1 cellular context compared by ENCODE assay signal in genomic region chr3:42601898-42602581, GRCh38.
TF ChIP-seq lines count a peak whose summit lies in the region.

No MANE protein-coding gene starts in this region.

TF ChIP-seq in WTC11, 78 proteins besides CTCF, POLR2A, EP300 and RAD21 (continued from another document):
- no peak for TF ChIP-seq AFF4 (CRISPR knock-in tag; IDR thresholded peaks at IDR 0.05; ENCODE audit: borderline replicate concordance)
- no peak for TF ChIP-seq ZNF423 (CRISPR knock-in tag; IDR thresholded peaks at IDR 0.05)
- TF ChIP-seq IRF2 (CRISPR knock-in tag; IDR thresholded peaks at IDR 0.05; ENCODE audit: borderline replicate concordance, low read depth) = no peak
- no peak for TF ChIP-seq TEAD1 (CRISPR knock-in tag; IDR thresholded peaks at IDR 0.05)
- no peak for TF ChIP-seq SMAD4 (CRISPR knock-in tag; IDR thresholded peaks at IDR 0.05)
- no peak for TF ChIP-seq IRF1 (CRISPR knock-in tag; IDR thresholded peaks at IDR 0.05)
- no peak for TF ChIP-seq RORB (CRISPR knock-in tag; IDR thresholded peaks at IDR 0.05)
- TF ChIP-seq E2F4 (CRISPR knock-in tag; IDR thresholded peaks at IDR 0.05; ENCODE audit: borderline replicate concordance, low read depth) = no peak
